ENCODE assay signal across 28 cellular contexts in the genomic region with DNA sequence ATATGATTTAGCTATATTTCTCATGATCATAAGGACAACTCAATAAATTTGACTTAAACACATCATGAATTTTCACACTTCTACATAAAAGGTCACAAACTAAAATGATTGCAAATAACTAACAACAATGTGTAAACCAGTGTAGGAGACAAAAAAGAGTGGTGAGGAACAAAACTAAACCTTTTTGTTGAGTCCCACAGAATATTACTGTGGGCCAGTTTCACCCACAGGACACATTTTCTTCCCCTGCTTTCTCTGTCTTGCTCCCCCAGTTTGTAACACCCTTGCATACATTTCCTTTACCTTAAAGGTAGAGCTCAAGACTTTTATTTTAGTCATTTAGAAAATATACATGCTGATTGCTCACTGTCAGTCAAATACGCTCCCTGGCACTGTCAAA.
"Had no signal": no experiment of that assay in that cellular context is flagged by ENCODE, and none has a peak within 500 bp of the region (broad histone marks: within the 10 kb centered on the region; RNA-seq: fewer than 3 reads in every experiment).

No MANE protein-coding gene starts in this region.

- H3K27me3 Mint-ChIP-seq: stimulated activated naive B cell treated with anti-CD40 and anti-IgM and Interleukin-4, amounts not matched to agents 10 μg/mL and 1 μg/mL and 100 μg/mL, for 72 hours had no signal

- H3K27me3 ChIP-seq: cardiac muscle cell, colonic mucosa, gastroesophageal sphincter, neural progenitor cell, sigmoid colon, stomach, thyroid gland had no signal

- H3K4me1 ChIP-seq: colonic mucosa, gastroesophageal sphincter, lower lobe of right lung, neural progenitor cell, parathyroid adenoma, psoas muscle, sigmoid colon, stomach, thyroid gland had no signal

- H2AFZ ChIP-seq: neural progenitor cell, parathyroid adenoma had no signal

- H3K9ac ChIP-seq: neural progenitor cell, parathyroid adenoma had no signal

- H3K4me3 Mint-ChIP-seq: activated T-cell treated with anti-CD3 and anti-CD28 coated beads, Interleukin-2, amount 50 U/mL, for 72 hours; natural killer cell; neural progenitor cell; stimulated activated naive B cell treated with anti-CD40 and anti-IgM and Interleukin-4, amounts not matched to agents 10 μg/mL and 1 μg/mL and 100 μg/mL, for 72 hours had no signal

- H3K36me3 ChIP-seq: cardiac muscle cell, colonic mucosa, gastroesophageal sphincter, lower lobe of right lung, sigmoid colon, stomach, thyroid gland had no signal

- H3K36me3 Mint-ChIP-seq: activated naive CD4-positive, alpha-beta T cell treated with anti-CD3 and anti-CD28 coated beads, Interleukin-2, amount 50 U/mL, for 72 hours; natural killer cell; neural progenitor cell; stimulated activated naive B cell treated with anti-CD40 and anti-IgM and Interleukin-4, amounts not matched to agents 10 μg/mL and 1 μg/mL and 100 μg/mL, for 72 hours had no signal

- H3K9me3 ChIP-seq: colonic mucosa, gastroesophageal sphincter, lower lobe of right lung, psoas muscle, sigmoid colon, stomach, thyroid gland had no signal

- H3K27ac ChIP-seq: cardiac muscle cell, colonic mucosa, gastroesophageal sphincter, lower lobe of right lung, neural progenitor cell, parathyroid adenoma, psoas muscle, sigmoid colon, stomach, thyroid gland had no signal

- H3K9me3 Mint-ChIP-seq: activated naive CD4-positive, alpha-beta T cell treated with anti-CD3 and anti-CD28 coated beads, Interleukin-2, amount 50 U/mL, for 72 hours; activated T-cell treated with anti-CD3 and anti-CD28 coated beads, Interleukin-2, amount 50 U/mL, for 72 hours; natural killer cell; stimulated activated naive B cell treated with anti-CD40 and anti-IgM and Interleukin-4, amounts not matched to agents 10 μg/mL and 1 μg/mL and 100 μg/mL, for 72 hours had no signal

- H3K4me3 ChIP-seq: cardiac muscle cell, colonic mucosa, gastroesophageal sphincter, lower lobe of right lung, neural progenitor cell, psoas muscle, sigmoid colon, stomach, thyroid gland had no signal

- H3K27ac Mint-ChIP-seq: activated naive CD4-positive, alpha-beta T cell treated with anti-CD3 and anti-CD28 coated beads, Interleukin-2, amount 50 U/mL, for 72 hours; activated T-cell treated with anti-CD3 and anti-CD28 coated beads, Interleukin-2, amount 50 U/mL, for 72 hours; natural killer cell; neural progenitor cell; stimulated activated naive B cell treated with anti-CD40 and anti-IgM and Interleukin-4, amounts not matched to agents 10 μg/mL and 1 μg/mL and 100 μg/mL, for 72 hours had no signal

- ATAC-seq: activated naive CD4-positive, alpha-beta T cell treated with anti-CD3 and anti-CD28 coated beads, Interleukin-2, amount 50 U/mL, for 72 hours; activated T-cell treated with anti-CD3 and anti-CD28 coated beads, Interleukin-2, amount 50 U/mL, for 72 hours; gastroesophageal sphincter; left lobe of liver; psoas muscle; stimulated activated naive B cell treated with anti-CD40 and anti-IgM and Interleukin-4, amounts not matched to agents 10 μg/mL and 1 μg/mL and 100 μg/mL, for 72 hours had no signal

- DNase-seq: activated CD4-positive, alpha-beta T cell treated with anti-CD3 and anti-CD28 coated beads for 4 hours; activated CD4-positive, alpha-beta T cell treated with anti-CD3 and anti-CD28 coated beads, Interleukin-2, amount 50 U/mL, for 4 hours; activated naive CD4-positive, alpha-beta T cell; activated T-cell treated with anti-CD3 and anti-CD28 coated beads for 4 hours; activated T-cell treated with anti-CD3 and anti-CD28 coated beads, Interleukin-2, amount 50 U/mL, for 72 hours; cerebellar nuclear complex; colonic mucosa; effector CD8-positive, alpha-beta T cell; head of caudate nucleus; hippocampal formation; kidney glomerular epithelial cell; lower lobe of right lung; mesendoderm; natural killer cell; occipital lobe; psoas muscle; sigmoid colon; small intestine; stimulated activated CD4-positive, alpha-beta T cell treated with anti-CD3 and anti-CD28 coated beads, Interleukin-4, amount 100 ng/mL, for 24 hours; stimulated activated naive B cell treated with anti-CD40 and anti-IgM and Interleukin-4, amounts not matched to agents 10 μg/mL and 1 μg/mL and 100 μg/mL, for 72 hours; stomach; thyroid gland had no signal

- H3K4me2 ChIP-seq: neural progenitor cell had no signal

- H3K79me2 ChIP-seq: parathyroid adenoma had no signal

- H3K4me1 Mint-ChIP-seq: natural killer cell; neural progenitor cell; stimulated activated naive B cell treated with anti-CD40 and anti-IgM and Interleukin-4, amounts not matched to agents 10 μg/mL and 1 μg/mL and 100 μg/mL, for 72 hours had no signal
